19 cellular contexts compared by ENCODE assay signal in genomic region chr15:25678498-25678865, GRCh38.
A peak's percentile ranks its signal among the peaks of the same experiment; 100 is the strongest.
DNase-seq lines count a peak whose midpoint lies in the region; ATAC-seq and TF ChIP-seq lines count a peak whose summit lies in the region.
"Had no signal": no experiment of that assay in that cellular context is flagged by ENCODE, and none has a peak within 500 bp of the region (broad histone marks: within the 10 kb centered on the region; RNA-seq: fewer than 3 reads in every experiment).

No MANE protein-coding gene starts in this region.

- peak; percentile 15 for DNase-seq in RWPE2 (ENCODE audit: low spot score)
- peak; percentile 6 for DNase-seq in kidney glomerular epithelial cell (lab: John Stamatoyannopoulos, UW)
- no peak for DNase-seq in neuronal stem cell (ENCODE audit: low spot score)
- DNase-seq in thoracic aorta (ENCODE audit: low spot score) = no peak
- no peak for DNase-seq in dermis blood vessel endothelial cell
- DNase-seq in neural progenitor cell (ENCODE audit: low spot score) = no peak
- DNase-seq in mucosa of descending colon = no peak
- DNase-seq: EL, GF-D8, GOT3, KG1, NCI-H1694, NCI-H2081 treated with DMSO at 0.1 percent for 48 hours, NCI-H446 treated with DMSO at 0.1 percent for 48 hours, NCI-H526 treated with DMSO at 0.1 percent for 48 hours, OCI-M1, Right ventricle myocardium superior had no signal

- H3K27ac ChIP-seq in RWPE2 (ENCODE audit: poor library complexity, severe bottlenecking) = no peak overlapping the region
- no peak overlapping the region for H3K27ac ChIP-seq in neuronal stem cell (replicated peaks; ENCODE audit: low read length)
- H3K27ac ChIP-seq in thoracic aorta = peak overlapping the region; percentile 69 to 94
- no peak overlapping the region for H3K27ac ChIP-seq in neural progenitor cell

- H2AFZ ChIP-seq in neuronal stem cell (ENCODE audit: low read length) (no peak overlapping the region), neural progenitor cell (replicated peaks) (no peak overlapping the region)

- H3F3A ChIP-seq in neural progenitor cell (ENCODE audit: low read depth) = no peaks in the 10 kb centered on the region

- H3K4me1 Mint-ChIP-seq in neural progenitor cell = peaks cover 22% of the 10 kb centered on the region
- H3K4me1 Mint-ChIP-seq: B cell, CD14-positive monocyte had no signal

- no peak overlapping the region for H2BK12ac ChIP-seq in neuronal stem cell (ENCODE audit: low read length)

- H3K4me1 ChIP-seq in RWPE2 (ENCODE audit: insufficient read depth, poor library complexity, severe bottlenecking) (no peaks in the 10 kb centered on the region), neuronal stem cell (ENCODE audit: control insufficient read depth in 2 of 2, insufficient read depth in 1 of 2, low read depth in 1 of 2, low read length in 2 of 2) (peaks cover 0 to 7% of the 10 kb centered on the region in 2 donors), thoracic aorta (ENCODE audit: control insufficient read depth in 1 of 2, low read depth in 2 of 2) (peaks cover 42 to 77% of the 10 kb centered on the region in 2 donors), neural progenitor cell (peaks cover 8% of the 10 kb centered on the region), mucosa of descending colon (ENCODE audit: low read depth) (no peaks in the 10 kb centered on the region)

- no peaks in the 10 kb centered on the region for H3K79me1 ChIP-seq in neuronal stem cell (ENCODE audit: low read depth, low read length)

- no peak overlapping the region for H3K4me3 Mint-ChIP-seq in neural progenitor cell
- H3K4me3 Mint-ChIP-seq: B cell, CD14-positive monocyte had no signal

- no peak overlapping the region for H4K8ac ChIP-seq in neuronal stem cell (ENCODE audit: low read depth, low read length)

- H3K4me2 ChIP-seq in neuronal stem cell (ENCODE audit: insufficient read depth, low read length, poor library complexity, severe bottlenecking) (no peak overlapping the region), neural progenitor cell (no peak overlapping the region)

- no peak overlapping the region for H3K18ac ChIP-seq in neuronal stem cell (ENCODE audit: low read length)

- H3K4me3 ChIP-seq in RWPE2 (ENCODE audit: severe bottlenecking) = no peak overlapping the region
- H3K4me3 ChIP-seq in neuronal stem cell (ENCODE audit: low read length in 2 of 2) = no peak overlapping the region
- H3K4me3 ChIP-seq in thoracic aorta = no peak overlapping the region
- H3K4me3 ChIP-seq in neural progenitor cell = no peak overlapping the region
- no peak overlapping the region for H3K4me3 ChIP-seq in mucosa of descending colon

- no CpG with 5 or more reads among the region's 7 CpGs for WGBS in neuronal stem cell (ENCODE audit: extremely low coverage in 2 of 2, insufficient read length in 2 of 2, insufficient replicate concordance in 1 of 2), 2 donors

- ATAC-seq in RWPE2 (ENCODE audit: low read depth) (no peak), thoracic aorta (ENCODE audit: insufficient number of reproducible peaks, low FRiP score, low read depth) (no peak), mucosa of descending colon (no peak)

- H2BK15ac ChIP-seq in neuronal stem cell (ENCODE audit: low read length) = no peak overlapping the region

- H2BK5ac ChIP-seq in neuronal stem cell (ENCODE audit: low read length) = no peak overlapping the region

- H2AK5ac ChIP-seq in neuronal stem cell (ENCODE audit: low read depth, low read length) = peak overlapping the region; percentile 18

- peaks cover 16% of the 10 kb centered on the region for H3K9me3 Mint-ChIP-seq in neural progenitor cell

- H3K23ac ChIP-seq in neuronal stem cell (ENCODE audit: low read depth, low read length, poor library complexity) = no peak overlapping the region

- no peak overlapping the region for H3K27ac Mint-ChIP-seq in neural progenitor cell
- H3K27ac Mint-ChIP-seq: B cell, CD14-positive monocyte had no signal

- H3K36me3 Mint-ChIP-seq in neural progenitor cell = peaks cover 10% of the 10 kb centered on the region

- TF ChIP-seq CTCF in RWPE2 (IDR thresholded peaks at IDR 0.05; ENCODE audit: poor library complexity, severe bottlenecking) (no peak), thoracic aorta (IDR thresholded peaks at IDR 0.05) (no peak), neural progenitor cell (IDR thresholded peaks at IDR 0.05) (no peak), mucosa of descending colon (IDR thresholded peaks at IDR 0.05) (no peak)

- H3K4ac ChIP-seq in neuronal stem cell (ENCODE audit: low read length) = no peak overlapping the region

- H3K27me3 ChIP-seq in RWPE2 (ENCODE audit: insufficient read depth, poor library complexity, severe bottlenecking) = no peaks in the 10 kb centered on the region
- no peaks in the 10 kb centered on the region for H3K27me3 ChIP-seq in neuronal stem cell (ENCODE audit: control insufficient read depth in 3 of 3, insufficient read depth in 3 of 3, low read depth in 1 of 3, low read length in 3 of 3)
- H3K27me3 ChIP-seq in thoracic aorta (replicated peaks; ENCODE audit: insufficient read depth) = no peaks in the 10 kb centered on the region
- H3K27me3 ChIP-seq in neural progenitor cell = no peaks in the 10 kb centered on the region

- no peaks in the 10 kb centered on the region for H4K20me1 ChIP-seq in neural progenitor cell (ENCODE audit: low read depth)

- no peak overlapping the region for H3K14ac ChIP-seq in neuronal stem cell (ENCODE audit: low read length)

- H3K9ac ChIP-seq in neuronal stem cell (ENCODE audit: low read depth, low read length, poor library complexity) (no peak overlapping the region), neural progenitor cell (no peak overlapping the region)

- H3K79me2 ChIP-seq in neural progenitor cell (ENCODE audit: low read depth) = no peaks in the 10 kb centered on the region

- intact Hi-C loops in mucosa of descending colon (cut with DNase I, micrococcal nuclease) = no loop called here

- H3K9me3 ChIP-seq in RWPE2 (ENCODE audit: severe bottlenecking) (no peaks in the 10 kb centered on the region), neuronal stem cell (replicated peaks in 1 of 2; ENCODE audit: control insufficient read depth in 2 of 2, insufficient read depth in 1 of 2, low read depth in 1 of 2, low read length in 2 of 2) (peaks cover 0 to 7% of the 10 kb centered on the region in 2 donors), thoracic aorta (no peaks in the 10 kb centered on the region), neural progenitor cell (ENCODE audit: low read depth) (no peaks in the 10 kb centered on the region), mucosa of descending colon (peaks cover 7% of the 10 kb centered on the region)

- no peak overlapping the region for H4K91ac ChIP-seq in neuronal stem cell (ENCODE audit: low read depth, low read length, poor library complexity)

- no peak overlapping the region for H2BK120ac ChIP-seq in neuronal stem cell (ENCODE audit: low read depth, low read length)

- peaks cover 2% of the 10 kb centered on the region for H3K27me3 Mint-ChIP-seq in neural progenitor cell (ENCODE audit: insufficient read depth, low read depth)

- H3K36me3 ChIP-seq in RWPE2 (ENCODE audit: low read depth) (no peaks in the 10 kb centered on the region), neuronal stem cell (replicated peaks in 1 of 2; ENCODE audit: control insufficient read depth in 2 of 2, insufficient read depth in 2 of 2, low read length in 2 of 2) (no peaks in the 10 kb centered on the region), thoracic aorta (peaks cover 33% of the 10 kb centered on the region), neural progenitor cell (no peaks in the 10 kb centered on the region), mucosa of descending colon (ENCODE audit: low read depth) (no peaks in the 10 kb centered on the region)

Comparison
In these comparisons a context has a peak if more than half of its experiments do, and no peak if none do; other contexts are left out.
1. DNase-seq: peak in RWPE2 (single experiment) and kidney glomerular epithelial cell (single experiment); none in neuronal stem cell (single experiment), thoracic aorta (single experiment), dermis blood vessel endothelial cell (single experiment), neural progenitor cell (single experiment) and mucosa of descending colon (0 of 3).
2. H3K27ac ChIP-seq: peak in thoracic aorta (2 of 2); none in RWPE2 (single experiment), neuronal stem cell (single experiment) and neural progenitor cell (single experiment).